ENCODE assay signal across 23 cellular contexts in the genomic region with DNA sequence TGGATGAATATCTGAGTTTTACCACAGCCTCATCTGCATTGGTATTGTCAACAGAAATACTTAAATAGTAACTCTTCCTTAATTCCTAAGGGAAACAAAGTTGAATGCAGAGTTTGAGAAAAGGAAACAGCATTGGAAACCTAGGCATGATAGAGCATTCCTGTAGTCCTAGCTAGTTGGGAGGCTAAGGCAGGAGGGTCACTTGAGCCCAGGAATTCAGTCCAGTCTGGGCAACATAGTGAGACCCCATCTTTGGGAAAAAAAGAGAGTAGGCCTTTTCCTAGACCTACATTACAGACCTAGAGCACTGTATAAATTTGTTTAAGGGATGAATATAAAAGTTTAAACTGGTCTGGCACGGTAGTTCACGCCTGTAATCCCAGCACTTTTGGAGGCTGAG. TPM values are rescaled to one million over a fixed set of nuclear protein-coding genes. Genes with fewer than 3 reads are reported as not detected.
DNase-seq lines count a peak whose midpoint lies in the region; ATAC-seq, FAIRE-seq and TF ChIP-seq lines count a peak whose summit lies in the region.
"Had no signal": no experiment of that assay in that cellular context is flagged by ENCODE, and none has a peak within 500 bp of the region (broad histone marks: within the 10 kb centered on the region; RNA-seq: fewer than 3 reads in every experiment).

No MANE protein-coding gene starts in this region.

- CTCF ChIA-PET in WTC11 (lab: Charles Lee): interaction anchor here (0.5 kb wide), 1 partner anchor 188 kb away, joined by 3 read pairs; no protein-coding TSS in a partner anchor

- H3K4me3 Mint-ChIP-seq in activated naive CD4-positive, alpha-beta T cell treated with anti-CD3 and anti-CD28 coated beads, Interleukin-2, amount 50 U/mL, for 24 hours: no peak overlapping the region
- no peak overlapping the region for H3K4me3 Mint-ChIP-seq in WTC11
- H3K4me3 Mint-ChIP-seq in naive thymus-derived CD8-positive, alpha-beta T cell: no peak overlapping the region
- H3K4me3 Mint-ChIP-seq: CD8-positive, alpha-beta T cell; HFFc6 had no signal

- no peaks in the 10 kb centered on the region for H3K9me3 ChIP-seq in vagina
- H3K9me3 ChIP-seq: A549, BE2C, HAP-1 had no signal

- H3K27me3 Mint-ChIP-seq in activated naive CD4-positive, alpha-beta T cell treated with anti-CD3 and anti-CD28 coated beads, Interleukin-2, amount 50 U/mL, for 24 hours: no peaks in the 10 kb centered on the region
- no peaks in the 10 kb centered on the region for H3K27me3 Mint-ChIP-seq in WTC11 (ENCODE audit: low read depth)
- H3K27me3 Mint-ChIP-seq in naive thymus-derived CD8-positive, alpha-beta T cell: no peaks in the 10 kb centered on the region

- peaks cover 2% of the 10 kb centered on the region for H3K36me3 Mint-ChIP-seq in activated naive CD4-positive, alpha-beta T cell treated with anti-CD3 and anti-CD28 coated beads, Interleukin-2, amount 50 U/mL, for 24 hours
- peaks cover 49% of the 10 kb centered on the region for H3K36me3 Mint-ChIP-seq in WTC11
- H3K36me3 Mint-ChIP-seq in naive thymus-derived CD8-positive, alpha-beta T cell: peaks cover 0 to 83% (median 5%) of the 10 kb centered on the region in 3 donors

- H3K4me1 ChIP-seq in vagina: peaks cover 25% of the 10 kb centered on the region
- H3K4me1 ChIP-seq: BE2C had no signal

- no peak overlapping the region for H3K4me3 ChIP-seq in vagina
- H3K4me3 ChIP-seq: A549, HAP-1 had no signal

- intact Hi-C loops in vagina (cut with DNase I): no loop called here

- POLR2A ChIA-PET in WTC11 (lab: Charles Lee): interaction anchor here (1.6 kb wide), 1 partner anchor 13 kb away, joined by 5 read pairs; the partner anchor contains the start of gene PAFAH1B2
- POLR2A ChIA-PET in naive thymus-derived CD8-positive, alpha-beta T cell (lab: Charles Lee): interaction anchor here (1.4 kb wide), 1 partner anchor 22 kb away, joined by 6 read pairs; the partner anchor contains the start of gene SIDT2

- TF ChIP-seq CTCF in WTC11 (IDR thresholded peaks at IDR 0.05): no peak
- no peak for TF ChIP-seq CTCF in vagina (IDR thresholded peaks at IDR 0.05)

- no peak overlapping the region for H3K27ac ChIP-seq in vagina
- H3K27ac ChIP-seq: A549, C4-2B, HL-60 had no signal

- no peaks in the 10 kb centered on the region for H3K27me3 ChIP-seq in vagina
- H3K27me3 ChIP-seq: BE2C had no signal

- peak overlapping the region; percentile 35 for H3K27ac Mint-ChIP-seq in activated naive CD4-positive, alpha-beta T cell treated with anti-CD3 and anti-CD28 coated beads, Interleukin-2, amount 50 U/mL, for 24 hours
- H3K27ac Mint-ChIP-seq in WTC11: no peak overlapping the region
- peak overlapping the region in 8 of 10 donors; percentile 28 to 85 (median 52) for H3K27ac Mint-ChIP-seq in naive thymus-derived CD8-positive, alpha-beta T cell
- H3K27ac Mint-ChIP-seq: HFFc6 had no signal

- H3K36me3 ChIP-seq in vagina: peaks cover 0 to 40% of the 10 kb centered on the region in 2 donors

- peaks cover 26% of the 10 kb centered on the region for H3K4me1 Mint-ChIP-seq in activated naive CD4-positive, alpha-beta T cell treated with anti-CD3 and anti-CD28 coated beads, Interleukin-2, amount 50 U/mL, for 24 hours
- H3K4me1 Mint-ChIP-seq in WTC11: no peaks in the 10 kb centered on the region
- peaks cover 5 to 44% (median 17%) of the 10 kb centered on the region in 4 donors for H3K4me1 Mint-ChIP-seq in naive thymus-derived CD8-positive, alpha-beta T cell

- H3K9me3 Mint-ChIP-seq in activated naive CD4-positive, alpha-beta T cell treated with anti-CD3 and anti-CD28 coated beads, Interleukin-2, amount 50 U/mL, for 24 hours: no peaks in the 10 kb centered on the region
- H3K9me3 Mint-ChIP-seq in WTC11: no peaks in the 10 kb centered on the region
- no peaks in the 10 kb centered on the region for H3K9me3 Mint-ChIP-seq in naive thymus-derived CD8-positive, alpha-beta T cell
- H3K9me3 Mint-ChIP-seq: CD8-positive, alpha-beta T cell; HFFc6 had no signal

- FAIRE-seq in GM12891 (lab: Jason Lieb, UNC): peak; percentile 35
- FAIRE-seq: A549, D721Med, GM12892, GM19239, H1 had no signal

- TF ChIP-seq POLR2A in GM12891 (IDR thresholded peaks at IDR 0.05; ENCODE audit: low read depth, low read length) (no peak), vagina (IDR thresholded peaks at IDR 0.05) (no peak)

- ATAC-seq in WTC11 (no peak), HG03045 (IDR thresholded peaks at IDR 0.05; ENCODE audit: unreplicated experiment) (no peak), GM21723 (IDR thresholded peaks at IDR 0.05; ENCODE audit: unreplicated experiment) (no peak)
- ATAC-seq in naive thymus-derived CD8-positive, alpha-beta T cell: no peak
- ATAC-seq: A549; CD8-positive, alpha-beta T cell had no signal

- no peak for DNase-seq in activated naive CD4-positive, alpha-beta T cell (lab: John Stamatoyannopoulos, UW)
- no peak for DNase-seq in GM12891 (ENCODE audit: insufficient read length, low spot score)
- DNase-seq in WTC11 (ENCODE audit: low spot score): no peak
- no peak for DNase-seq in naive thymus-derived CD8-positive, alpha-beta T cell
- DNase-seq in vagina (ENCODE audit: extremely low spot score in 2 of 2): no peak
- DNase-seq: BE2C; CD8-positive, alpha-beta T cell; COR-L47; DMS153; DMS79 treated with DMSO at 0.1 percent for 48 hours; EL; HFFc6 had no signal

TF ChIP-seq in GM12891, 5 proteins besides CTCF, POLR2A, EP300 and RAD21:
- TF ChIP-seq TAF1 (IDR thresholded peaks at IDR 0.05; ENCODE audit: low read depth, low read length) (no peak), SPI1 (IDR thresholded peaks at IDR 0.05; ENCODE audit: low read depth, low read length) (no peak), POU2F2 (IDR thresholded peaks at IDR 0.05; ENCODE audit: low read depth, low read length) (no peak), PAX5 (IDR thresholded peaks at IDR 0.05; ENCODE audit: insufficient read depth, low read length, severe bottlenecking) (no peak), POLR2AphosphoS5 (IDR thresholded peaks at IDR 0.05; ENCODE audit: low read depth, low read length) (no peak)
TF ChIP-seq in GM12891: peak in this region for 0.

TF ChIP-seq in WTC11, 78 proteins besides CTCF, POLR2A, EP300 and RAD21:
- TF ChIP-seq ZNF232 (CRISPR knock-in tag; IDR thresholded peaks at IDR 0.05): no peak
- no peak for TF ChIP-seq JAZF1 (CRISPR knock-in tag; IDR thresholded peaks at IDR 0.05)
- TF ChIP-seq IRF2 (CRISPR knock-in tag; IDR thresholded peaks at IDR 0.05; ENCODE audit: borderline replicate concordance, low read depth): no peak
- TF ChIP-seq, protein P1, sequence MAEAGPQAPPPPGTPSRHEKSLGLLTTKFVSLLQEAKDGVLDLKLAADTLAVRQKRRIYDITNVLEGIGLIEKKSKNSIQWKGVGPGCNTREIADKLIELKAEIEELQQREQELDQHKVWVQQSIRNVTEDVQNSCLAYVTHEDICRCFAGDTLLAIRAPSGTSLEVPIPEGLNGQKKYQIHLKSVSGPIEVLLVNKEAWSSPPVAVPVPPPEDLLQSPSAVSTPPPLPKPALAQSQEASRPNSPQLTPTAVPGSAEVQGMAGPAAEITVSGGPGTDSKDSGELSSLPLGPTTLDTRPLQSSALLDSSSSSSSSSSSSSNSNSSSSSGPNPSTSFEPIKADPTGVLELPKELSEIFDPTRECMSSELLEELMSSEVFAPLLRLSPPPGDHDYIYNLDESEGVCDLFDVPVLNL (CRISPR knock-in tag; IDR thresholded peaks at IDR 0.05; ENCODE audit: borderline replicate concordance, low read depth): no peak
- no peak for TF ChIP-seq KAT7 (CRISPR knock-in tag; IDR thresholded peaks at IDR 0.05; ENCODE audit: borderline replicate concordance)
- peak; percentile 73; the same call in 1 of the 2 replicates for TF ChIP-seq ZNF121 (CRISPR knock-in tag; IDR thresholded peaks at IDR 0.05)

RNA-seq across cellular contexts. Expression of gene PAFAH1B2, which starts 13.4 kb away (rescaled TPM):
- 9.2 TPM for polyA plus RNA-seq in GM12891 (2012; ENCODE audit: low read depth, missing spikeins)
- total RNA-seq in WTC11 (2021) (132 to 138 TPM (median 133 TPM) in 3 replicates), vagina (68.5 TPM)
- 10 to 100 TPM; 59.2 to 60.5 TPM for total RNA-seq in naive thymus-derived CD8-positive, alpha-beta T cell
- 10 to 100 TPM; 14.4 to 19.5 (median 18.3) TPM for polyA plus RNA-seq in naive thymus-derived CD8-positive, alpha-beta T cell

RNA-seq across cellular contexts. Expression of gene SIDT2, which starts 21.0 kb away (rescaled TPM):
- polyA plus RNA-seq in GM12891 (2012; ENCODE audit: low read depth, missing spikeins): 11.1 TPM
- total RNA-seq in WTC11 (2021) (20.7 to 27.6 TPM (median 20.9 TPM) in 3 replicates), vagina (24.8 TPM)
- total RNA-seq in naive thymus-derived CD8-positive, alpha-beta T cell: 10 to 100 TPM; 48.0 to 63.0 TPM
- 1 to 10 TPM; 2.3 to 3.1 (median 2.3) TPM for polyA plus RNA-seq in naive thymus-derived CD8-positive, alpha-beta T cell

RNA-seq across cellular contexts. Expression of gene TAGLN, which starts 41.7 kb away (rescaled TPM):
- polyA plus RNA-seq in GM12891 (2012; ENCODE audit: low read depth, missing spikeins): 2.8 TPM
- total RNA-seq in WTC11 (2021) (51.1 to 71.5 TPM (median 53.9 TPM) in 3 replicates), vagina (1,935 TPM)
- 10 to 100 TPM; 12.1 to 14.4 TPM for total RNA-seq in naive thymus-derived CD8-positive, alpha-beta T cell
- under 1 TPM; 0.13 to 0.51 (median 0.21) TPM for polyA plus RNA-seq in naive thymus-derived CD8-positive, alpha-beta T cell

RNA-seq across cellular contexts. Expression of gene SIK3, which starts 59.3 kb away (rescaled TPM):
- polyA plus RNA-seq in GM12891 (2012; ENCODE audit: low read depth, missing spikeins): 10.8 TPM
- 26.4 to 34.4 TPM (median 29.6 TPM) in 3 replicates for total RNA-seq in WTC11 (2021)
- 10 to 100 TPM; 63.4 to 69.2 TPM for total RNA-seq in naive thymus-derived CD8-positive, alpha-beta T cell
- 10 to 100 TPM; 14.1 to 16.2 (median 15.2) TPM for polyA plus RNA-seq in naive thymus-derived CD8-positive, alpha-beta T cell
- total RNA-seq in vagina: 39.0 TPM

Comparison
In these comparisons a context has a peak if more than half of its experiments do, and no peak if none do; other contexts are left out.
1. RNA of gene TAGLN, which starts 41.7 kb away (total RNA-seq): 1,935 TPM in vagina (single experiment); 51.1 to 71.5 TPM in WTC11 and 12.1 to 14.4 TPM in naive thymus-derived CD8-positive, alpha-beta T cell; every median in the first group is over 10 times any median in the second.